In genomic region chr9:121358747-121359146, GRCh38 we compare ENCODE assay signal across 9 cellular contexts. TPM values are rescaled to one million over a fixed set of nuclear protein-coding genes. Genes with fewer than 3 reads are reported as not detected.
A peak's percentile ranks its signal among the peaks of the same experiment; 100 is the strongest.
DNase-seq lines count a peak whose midpoint lies in the region; ATAC-seq and TF ChIP-seq lines count a peak whose summit lies in the region.
"Had no signal": no experiment of that assay in that cellular context is flagged by ENCODE, and none has a peak within 500 bp of the region (broad histone marks: within the 10 kb centered on the region; RNA-seq: fewer than 3 reads in every experiment).

No MANE protein-coding gene starts in this region.

- ATAC-seq in HG03039 (IDR thresholded peaks at IDR 0.05; ENCODE audit: unreplicated experiment) (peak; percentile 68), GM18519 (IDR thresholded peaks at IDR 0.05; ENCODE audit: low FRiP score, unreplicated experiment) (no peak)
- peak; percentile 51 for ATAC-seq in naive thymus-derived CD4-positive, alpha-beta T cell

- no peaks in the 10 kb centered on the region for H3K9me3 ChIP-seq in BLaER1 treated with 17β-estradiol and CSF1 and Interleukin-3, amounts not matched to agents 10 nM and 100 nM (replicated peaks in 1 of 11)
- H3K9me3 ChIP-seq in naive thymus-derived CD4-positive, alpha-beta T cell (ENCODE audit: control insufficient read depth in 2 of 3, low read length in 3 of 3), result no peaks in the 10 kb centered on the region
- H3K9me3 ChIP-seq in ovary, result no peaks in the 10 kb centered on the region

- TF ChIP-seq CTCF in MCF 10A (IDR thresholded peaks at IDR 0.05; ENCODE audit: unreplicated experiment), result no peak
- no peak for TF ChIP-seq CTCF in ovary (IDR thresholded peaks at IDR 0.05)

- H3K27me3 ChIP-seq in BLaER1 treated with 17β-estradiol and CSF1 and Interleukin-3, amounts not matched to agents 10 nM and 100 nM, result 0 out of 22 replicates have a peak, but pooled peaks cover 0 to 10% (median 0%) of the 10 kb centered on the region in 11 experiments
- H3K27me3 ChIP-seq in naive thymus-derived CD4-positive, alpha-beta T cell (ENCODE audit: control insufficient read depth in 2 of 2, insufficient read depth in 2 of 2, low read length in 2 of 2), result no peaks in the 10 kb centered on the region
- H3K27me3 ChIP-seq in ovary, result no peaks in the 10 kb centered on the region

- no peaks in the 10 kb centered on the region for H3K9me3 Mint-ChIP-seq in MCF 10A (ENCODE audit: unreplicated experiment)
- H3K9me3 Mint-ChIP-seq in naive thymus-derived CD4-positive, alpha-beta T cell, result no peaks in the 10 kb centered on the region

- BruUV-seq in MCF 10A (replicated peaks; lab: Mats Ljungman, UMichigan), result no TSS peak

- no peak overlapping the region for H3K4me3 Mint-ChIP-seq in MCF 10A (ENCODE audit: unreplicated experiment)
- H3K4me3 Mint-ChIP-seq in naive thymus-derived CD4-positive, alpha-beta T cell, result peak overlapping the region in 6 of 10 donors; percentile 14 to 57 (median 34)

- POLR2A ChIA-PET in MCF 10A (lab: Yijun Ruan, JAX), result interaction anchor here (1.0 to 3.6 kb wide), 6 partner anchors 10 to 237 kb away, joined by 3 to 19 read pairs (median 6); no protein-coding TSS in a partner anchor
- POLR2A ChIA-PET in naive thymus-derived CD4-positive, alpha-beta T cell (lab: Charles Lee), result no interaction called here

- no peaks in the 10 kb centered on the region for H3K27me3 Mint-ChIP-seq in MCF 10A (ENCODE audit: insufficient read depth, unreplicated experiment)
- no peaks in the 10 kb centered on the region for H3K27me3 Mint-ChIP-seq in naive thymus-derived CD4-positive, alpha-beta T cell

- no peak overlapping the region for H3K4me3 ChIP-seq in BLaER1 treated with 17β-estradiol and CSF1 and Interleukin-3, amounts not matched to agents 10 nM and 100 nM
- H3K4me3 ChIP-seq in naive thymus-derived CD4-positive, alpha-beta T cell (ENCODE audit: low read length), result no peak overlapping the region
- H3K4me3 ChIP-seq in ovary, result no peak overlapping the region

- DNase-seq in MCF 10A (ENCODE audit: unreplicated experiment) (no peak), cerebellar nuclear complex (lab: John Stamatoyannopoulos, UW) (no peak), ovary (no peak), NCI-H187 treated with DMSO at 0.1 percent for 48 hours (lab: John Stamatoyannopoulos, UW) (no peak)
- no peak for DNase-seq in naive thymus-derived CD4-positive, alpha-beta T cell
- DNase-seq: NCI-H2227 treated with DMSO at 0.1 percent for 48 hours had no signal

- CTCF ChIA-PET in MCF 10A (lab: Yijun Ruan, JAX), result interaction anchor here (0.7 to 3.9 kb wide), 3 partner anchors 39 to 80 kb away, joined by 3 to 34 read pairs (median 4); no protein-coding TSS in a partner anchor
- CTCF ChIA-PET in naive thymus-derived CD4-positive, alpha-beta T cell (lab: Charles Lee), result no interaction called here

- no peak overlapping the region for H3K9ac ChIP-seq in BLaER1 treated with 17β-estradiol and CSF1 and Interleukin-3, amounts not matched to agents 10 nM and 100 nM

- no peak overlapping the region for H3K27ac ChIP-seq in BLaER1 treated with 17β-estradiol and CSF1 and Interleukin-3, amounts not matched to agents 10 nM and 100 nM
- H3K27ac ChIP-seq in naive thymus-derived CD4-positive, alpha-beta T cell (ENCODE audit: low read depth, low read length), result no peak overlapping the region
- peak overlapping the region in 1 of 2 donors; percentile 8 for H3K27ac ChIP-seq in ovary

- peak overlapping the region in 10 of 11 experiments; percentile 14 to 57 (median 40); a peak in 14 of 22 replicates for H3K4me2 ChIP-seq in BLaER1 treated with 17β-estradiol and CSF1 and Interleukin-3, amounts not matched to agents 10 nM and 100 nM

- no peaks in the 10 kb centered on the region for H3K36me3 ChIP-seq in BLaER1 treated with 17β-estradiol and CSF1 and Interleukin-3, amounts not matched to agents 10 nM and 100 nM
- peaks cover 0 to 3% (median 0%) of the 10 kb centered on the region in 3 experiments for H3K36me3 ChIP-seq in naive thymus-derived CD4-positive, alpha-beta T cell (ENCODE audit: control insufficient read depth in 2 of 3, insufficient read depth in 3 of 3, low read length in 3 of 3)
- H3K36me3 ChIP-seq in ovary, result no peaks in the 10 kb centered on the region

- peaks cover 56% of the 10 kb centered on the region for H3K4me1 Mint-ChIP-seq in MCF 10A (ENCODE audit: insufficient read depth, unreplicated experiment)
- peaks cover 7 to 60% (median 20%) of the 10 kb centered on the region in 7 donors for H3K4me1 Mint-ChIP-seq in naive thymus-derived CD4-positive, alpha-beta T cell

- H3K36me3 Mint-ChIP-seq in MCF 10A (ENCODE audit: insufficient read depth, unreplicated experiment), result peaks cover 80% of the 10 kb centered on the region
- H3K36me3 Mint-ChIP-seq in naive thymus-derived CD4-positive, alpha-beta T cell, result peaks cover 0 to 19% (median 14%) of the 10 kb centered on the region in 5 donors

- TF ChIP-seq POLR2A in ovary (IDR thresholded peaks at IDR 0.05), result no peak

- intact Hi-C loops in MCF 10A (cut with micrococcal nuclease) (no loop called here), ovary (cut with DNase I) (no loop called here)
- intact Hi-C loops in naive thymus-derived CD4-positive, alpha-beta T cell (cut with micrococcal nuclease), result loop anchor here in 1 of 2 donors (1.0 kb wide), 1 partner anchor 11 kb away; no protein-coding TSS in a partner anchor

- H3K4me1 ChIP-seq in BLaER1 treated with 17β-estradiol and CSF1 and Interleukin-3, amounts not matched to agents 10 nM and 100 nM, result peaks cover 12 to 46% (median 22%) of the 10 kb centered on the region in 10 experiments
- peaks cover 11 to 85% of the 10 kb centered on the region in 2 donors for H3K4me1 ChIP-seq in naive thymus-derived CD4-positive, alpha-beta T cell (ENCODE audit: control insufficient read depth in 2 of 2, insufficient read depth in 2 of 2, low read length in 2 of 2)
- H3K4me1 ChIP-seq in ovary (ENCODE audit: insufficient read depth), result peaks cover 12% of the 10 kb centered on the region

- H4K20me1 ChIP-seq in BLaER1 treated with 17β-estradiol and CSF1 and Interleukin-3, amounts not matched to agents 10 nM and 100 nM, result no peaks in the 10 kb centered on the region

- H3K27ac Mint-ChIP-seq in MCF 10A (ENCODE audit: low read depth, unreplicated experiment), result peak overlapping the region; percentile 86
- H3K27ac Mint-ChIP-seq in naive thymus-derived CD4-positive, alpha-beta T cell, result peak overlapping the region in 6 of 9 donors; percentile 29 to 86 (median 54)

- 72 to 75% (median 75%) methylated on average over 3 of the region's 3 CpGs for WGBS in ovary, 3 donors

- no peak for TF ChIP-seq EP300 in ovary (IDR thresholded peaks at IDR 0.05)

RNA-seq across cellular contexts. Expression of gene STOM, which starts 11.3 kb away (rescaled TPM):
- total RNA-seq in MCF 10A (2022) (200 and 231 TPM in 2 replicates), ovary (100 to 1,000 TPM in 5 of 7 donors, 10 to 100 TPM in 2; 73.1 to 205 (median 164) TPM)
- 10 to 100 TPM in 4 of 5 experiments, 1 to 10 TPM in 1; 8.8 to 59.8 (median 16.1) TPM for total RNA-seq in naive thymus-derived CD4-positive, alpha-beta T cell
- polyA plus RNA-seq in naive thymus-derived CD4-positive, alpha-beta T cell, result 10 to 100 TPM; 13.0 to 13.3 TPM
- polyA plus RNA-seq in ovary, result 100 to 1,000 TPM; 114 to 203 TPM
